Comparison of ENCODE assay signal across 24 cellular contexts in the genomic region with DNA sequence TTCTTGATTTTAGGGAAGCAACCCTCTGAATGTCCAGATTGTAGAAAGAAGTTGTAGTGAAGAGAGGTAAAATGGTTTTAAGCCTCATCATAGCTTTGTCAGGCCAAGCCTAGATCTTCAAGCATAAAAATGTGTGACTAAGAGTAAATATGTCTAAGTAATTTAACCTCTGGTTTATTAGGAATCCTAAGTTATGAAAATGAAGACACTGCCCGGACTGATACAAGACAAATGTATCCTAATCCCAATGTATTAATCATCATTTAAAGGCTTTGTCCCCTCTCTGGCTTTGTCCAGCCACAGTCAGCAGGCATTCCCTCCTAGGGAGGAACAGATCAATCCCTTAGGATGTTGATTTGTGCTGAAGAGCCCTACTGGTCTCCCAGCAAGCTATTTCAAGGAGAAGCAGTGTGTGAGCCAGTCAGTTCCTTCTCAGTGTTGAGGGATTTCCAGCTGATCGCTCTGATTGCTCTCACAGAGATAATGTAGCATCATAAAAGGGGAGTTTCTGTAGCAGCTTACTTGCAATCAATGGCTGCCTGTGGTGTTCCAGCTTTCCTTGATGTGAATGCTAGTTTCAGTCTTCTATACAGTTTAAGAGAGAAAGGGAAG.
DNase-seq lines count a peak whose midpoint lies in the region; ATAC-seq and TF ChIP-seq lines count a peak whose summit lies in the region.
"Had no signal": no experiment of that assay in that cellular context is flagged by ENCODE, and none has a peak within 500 bp of the region (broad histone marks: within the 10 kb centered on the region; RNA-seq: fewer than 3 reads in every experiment).

No MANE protein-coding gene starts in this region.

- no peak overlapping the region for H3K4me3 ChIP-seq in RWPE2 (ENCODE audit: severe bottlenecking)
- no peak overlapping the region for H3K4me3 ChIP-seq in right lobe of liver
- no peak overlapping the region for H3K4me3 ChIP-seq in naive thymus-derived CD4-positive, alpha-beta T cell (ENCODE audit: low read length)
- H3K4me3 ChIP-seq: cardiac muscle cell, smooth muscle cell had no signal

- peaks cover 0 to 6% (median 4%) of the 10 kb centered on the region in 5 donors for H3K27me3 Mint-ChIP-seq in naive thymus-derived CD4-positive, alpha-beta T cell
- H3K27me3 Mint-ChIP-seq: activated CD8-positive, alpha-beta memory T cell treated with anti-CD3 and anti-CD28 coated beads, Interleukin-2, amount 10 ng/mL, durations not matched to agents 7 days and 5 days; activated naive CD4-positive, alpha-beta T cell treated with anti-CD3 and anti-CD28 coated beads, Interleukin-2, amount 10 ng/mL, durations not matched to agents 7 days and 5 days; dendritic cell treated with granulocyte-macrophage colony-stimulating factor and Interleukin-4, amounts not matched to agents 40 ng/mL and 50 ng/mL, for 4 days; memory B cell had no signal

- H3K9me3 Mint-ChIP-seq in naive thymus-derived CD4-positive, alpha-beta T cell: peaks cover 0 to 6% (median 0%) of the 10 kb centered on the region in 11 donors
- H3K9me3 Mint-ChIP-seq: activated naive CD4-positive, alpha-beta T cell treated with anti-CD3 and anti-CD28 coated beads, Interleukin-2, amount 10 ng/mL, durations not matched to agents 7 days and 5 days; memory B cell; T-helper 2 cell treated with Interferon-gamma antibody and Interleukin-4, amounts not matched to agents 5 μg/mL and 100 μg/mL, for 36 hours had no signal

- peak; percentile 70 for ATAC-seq in RWPE2 (ENCODE audit: low read depth)
- ATAC-seq in GM21515 (IDR thresholded peaks at IDR 0.05; ENCODE audit: unreplicated experiment): no peak
- ATAC-seq in right lobe of liver: no peak
- ATAC-seq in naive thymus-derived CD4-positive, alpha-beta T cell: no peak
- ATAC-seq: activated CD8-positive, alpha-beta memory T cell treated with anti-CD3 and anti-CD28 coated beads, Interleukin-2, amount 10 ng/mL, durations not matched to agents 7 days and 5 days; left cardiac atrium; stimulated activated memory B cell treated with anti-CD40 and anti-IgM and Interleukin-4, amounts not matched to agents 10 μg/mL and 1 μg/mL and 100 μg/mL, for 72 hours had no signal

- DNase-seq in COR-L47 (lab: John Stamatoyannopoulos, UW) (peak; percentile 21), HCEC 1CT (peak; percentile 37), RWPE2 (ENCODE audit: low spot score) (no peak), iPS-NIHi11 (ENCODE audit: low spot score) (peak; percentile 8), right lobe of liver (no peak), NCI-H1930 (lab: John Stamatoyannopoulos, UW) (no peak)
- no peak for DNase-seq in naive thymus-derived CD4-positive, alpha-beta T cell
- DNase-seq: activated CD4-positive, alpha-beta T cell treated with anti-CD3 and anti-CD28 coated beads, Interleukin-2, amount 50 U/mL, for 1 hour; activated CD8-positive, alpha-beta memory T cell treated with anti-CD3 and anti-CD28 coated beads, Interleukin-2, amount 10 ng/mL, durations not matched to agents 7 days and 5 days; activated naive CD4-positive, alpha-beta T cell treated with anti-CD3 and anti-CD28 coated beads, Interleukin-2, amount 10 ng/mL, durations not matched to agents 7 days and 5 days; BE2C; H9; left cardiac atrium; NCI-H1417 treated with DMSO at 0.1 percent for 48 hours; NCI-H526; stimulated activated CD4-positive, alpha-beta T cell treated with anti-CD3 and anti-CD28 coated beads, Interleukin-2, amount 100 ng/mL, for 48 hours had no signal

- H3K4me3 Mint-ChIP-seq in naive thymus-derived CD4-positive, alpha-beta T cell: no peak overlapping the region
- H3K4me3 Mint-ChIP-seq: activated CD8-positive, alpha-beta memory T cell treated with anti-CD3 and anti-CD28 coated beads, Interleukin-2, amount 10 ng/mL, durations not matched to agents 7 days and 5 days; activated naive CD4-positive, alpha-beta T cell treated with anti-CD3 and anti-CD28 coated beads, Interleukin-2, amount 10 ng/mL, durations not matched to agents 7 days and 5 days; dendritic cell treated with granulocyte-macrophage colony-stimulating factor and Interleukin-4, amounts not matched to agents 40 ng/mL and 50 ng/mL, for 4 days; H9; memory B cell; stimulated activated memory B cell treated with anti-CD40 and anti-IgM and Interleukin-4, amounts not matched to agents 10 μg/mL and 1 μg/mL and 100 μg/mL, for 72 hours; T-helper 2 cell treated with Interferon-gamma antibody and Interleukin-4, amounts not matched to agents 5 μg/mL and 100 μg/mL, for 36 hours had no signal

- H3K4me1 ChIP-seq in RWPE2 (ENCODE audit: insufficient read depth, poor library complexity, severe bottlenecking) (peaks cover 8% of the 10 kb centered on the region), right lobe of liver (no peaks in the 10 kb centered on the region)
- no peaks in the 10 kb centered on the region for H3K4me1 ChIP-seq in naive thymus-derived CD4-positive, alpha-beta T cell (ENCODE audit: control insufficient read depth in 2 of 2, insufficient read depth in 2 of 2, low read length in 2 of 2)
- H3K4me1 ChIP-seq: BE2C had no signal

- H3K4me1 Mint-ChIP-seq in naive thymus-derived CD4-positive, alpha-beta T cell: no peaks in the 10 kb centered on the region
- H3K4me1 Mint-ChIP-seq: activated CD8-positive, alpha-beta memory T cell treated with anti-CD3 and anti-CD28 coated beads, Interleukin-2, amount 10 ng/mL, durations not matched to agents 7 days and 5 days; activated naive CD4-positive, alpha-beta T cell treated with anti-CD3 and anti-CD28 coated beads, Interleukin-2, amount 10 ng/mL, durations not matched to agents 7 days and 5 days; memory B cell; stimulated activated memory B cell treated with anti-CD40 and anti-IgM and Interleukin-4, amounts not matched to agents 10 μg/mL and 1 μg/mL and 100 μg/mL, for 72 hours had no signal

- 63% methylated on average over 1 of the region's 2 CpGs for WGBS in right lobe of liver (ENCODE audit: insufficient coverage, low coverage, low lambda C conversion rate, missing lambda C conversion rate)

- H3K27ac ChIP-seq in RWPE2 (ENCODE audit: poor library complexity, severe bottlenecking) (no peak overlapping the region), right lobe of liver (no peak overlapping the region)
- H3K27ac ChIP-seq in naive thymus-derived CD4-positive, alpha-beta T cell (ENCODE audit: low read depth, low read length): no peak overlapping the region
- H3K27ac ChIP-seq: cardiac muscle cell, VCaP had no signal

- POLR2A ChIA-PET in naive thymus-derived CD4-positive, alpha-beta T cell (lab: Charles Lee): no interaction called here

- intact Hi-C loops in right lobe of liver (cut with DNase I): no loop called here
- intact Hi-C loops in naive thymus-derived CD4-positive, alpha-beta T cell (cut with micrococcal nuclease): no loop called here

- H3K36me3 Mint-ChIP-seq in naive thymus-derived CD4-positive, alpha-beta T cell: no peaks in the 10 kb centered on the region
- H3K36me3 Mint-ChIP-seq: activated CD8-positive, alpha-beta memory T cell treated with anti-CD3 and anti-CD28 coated beads, Interleukin-2, amount 10 ng/mL, durations not matched to agents 7 days and 5 days; activated naive CD4-positive, alpha-beta T cell treated with anti-CD3 and anti-CD28 coated beads, Interleukin-2, amount 10 ng/mL, durations not matched to agents 7 days and 5 days; memory B cell; stimulated activated memory B cell treated with anti-CD40 and anti-IgM and Interleukin-4, amounts not matched to agents 10 μg/mL and 1 μg/mL and 100 μg/mL, for 72 hours had no signal

- TF ChIP-seq CTCF in RWPE2 (IDR thresholded peaks at IDR 0.05; ENCODE audit: poor library complexity, severe bottlenecking) (no peak), right lobe of liver (IDR thresholded peaks at IDR 0.05) (no peak)

- H3K27me3 ChIP-seq in RWPE2 (ENCODE audit: insufficient read depth, poor library complexity, severe bottlenecking): no peaks in the 10 kb centered on the region
- no peaks in the 10 kb centered on the region for H3K27me3 ChIP-seq in right lobe of liver
- no peaks in the 10 kb centered on the region for H3K27me3 ChIP-seq in naive thymus-derived CD4-positive, alpha-beta T cell (ENCODE audit: control insufficient read depth in 2 of 2, insufficient read depth in 2 of 2, low read length in 2 of 2)
- H3K27me3 ChIP-seq: BE2C, cardiac muscle cell had no signal

- CTCF ChIA-PET in naive thymus-derived CD4-positive, alpha-beta T cell (lab: Charles Lee): interaction anchor here (0.6 kb wide), 2 partner anchors 745 to 890 kb away, joined by 3 read pairs; no protein-coding TSS in a partner anchor

- no peak for TF ChIP-seq POLR2A in right lobe of liver (IDR thresholded peaks at IDR 0.05)

- H3K9me3 ChIP-seq in RWPE2 (ENCODE audit: severe bottlenecking) (no peaks in the 10 kb centered on the region), right lobe of liver (no peaks in the 10 kb centered on the region)
- no peaks in the 10 kb centered on the region for H3K9me3 ChIP-seq in naive thymus-derived CD4-positive, alpha-beta T cell (ENCODE audit: control insufficient read depth in 2 of 3, low read length in 3 of 3)
- H3K9me3 ChIP-seq: BE2C had no signal

- no peaks in the 10 kb centered on the region for H3K36me3 ChIP-seq in RWPE2 (ENCODE audit: low read depth)
- no peaks in the 10 kb centered on the region for H3K36me3 ChIP-seq in right lobe of liver
- no peaks in the 10 kb centered on the region for H3K36me3 ChIP-seq in naive thymus-derived CD4-positive, alpha-beta T cell (ENCODE audit: control insufficient read depth in 2 of 3, insufficient read depth in 3 of 3, low read length in 3 of 3)
- H3K36me3 ChIP-seq: BE2C, cardiac muscle cell had no signal

- H3K27ac Mint-ChIP-seq in naive thymus-derived CD4-positive, alpha-beta T cell: no peak overlapping the region
- H3K27ac Mint-ChIP-seq: activated CD8-positive, alpha-beta memory T cell treated with anti-CD3 and anti-CD28 coated beads, Interleukin-2, amount 10 ng/mL, durations not matched to agents 7 days and 5 days; activated naive CD4-positive, alpha-beta T cell treated with anti-CD3 and anti-CD28 coated beads, Interleukin-2, amount 10 ng/mL, durations not matched to agents 7 days and 5 days; dendritic cell treated with granulocyte-macrophage colony-stimulating factor and Interleukin-4, amounts not matched to agents 40 ng/mL and 50 ng/mL, for 4 days; H9; memory B cell; stimulated activated memory B cell treated with anti-CD40 and anti-IgM and Interleukin-4, amounts not matched to agents 10 μg/mL and 1 μg/mL and 100 μg/mL, for 72 hours; T-helper 2 cell treated with Interferon-gamma antibody and Interleukin-4, amounts not matched to agents 5 μg/mL and 100 μg/mL, for 36 hours had no signal

Comparison
In these comparisons a context has a peak if more than half of its experiments do, and no peak if none do; other contexts are left out.
1. DNase-seq: peak in COR-L47 (single experiment), HCEC 1CT (single experiment) and iPS-NIHi11 (single experiment); none in RWPE2 (single experiment), right lobe of liver (0 of 3), NCI-H1930 (0 of 2) and naive thymus-derived CD4-positive, alpha-beta T cell (0 of 9).